Comparison of ENCODE assay signal across 18 cellular contexts in genomic region chr15:25766421-25766820, GRCh38.
"Had no signal": no experiment of that assay in that cellular context is flagged by ENCODE, and none has a peak within 500 bp of the region (broad histone marks: within the 10 kb centered on the region; RNA-seq: fewer than 3 reads in every experiment).

No MANE protein-coding gene starts in this region.

- H3K27me3 ChIP-seq: right lobe of liver, spleen, tibial nerve had no signal

- H3K4me3 Mint-ChIP-seq: activated CD4-positive, alpha-beta T cell treated with anti-CD3 and anti-CD28 coated beads for 36 hours; brain; dendritic cell treated with granulocyte-macrophage colony-stimulating factor and Interleukin-4, amounts not matched to agents 40 ng/mL and 50 ng/mL, for 4 days; endodermal cell; mesothelial cell of epicardium; stimulated activated naive B cell treated with anti-CD40 and anti-IgM and Interleukin-4, amounts not matched to agents 10 μg/mL and 1 μg/mL and 100 μg/mL, for 72 hours had no signal

- DNase-seq: activated CD4-positive, alpha-beta T cell treated with anti-CD3 and anti-CD28 coated beads for 36 hours; activated naive CD4-positive, alpha-beta T cell treated with anti-CD3 and anti-CD28 coated beads, Interleukin-2, amount 50 U/mL, for 16 hours; activated T-cell treated with anti-CD3 and anti-CD28 coated beads, Interleukin-2, amount 50 U/mL, for 1 hour; amniotic stem cell; endodermal cell; erythroblast; hypothalamus; lower lobe of right lung; spleen; stimulated activated CD4-positive, alpha-beta T cell treated with anti-CD3 and anti-CD28 coated beads, Interleukin-1b, Interleukin-23, amount 100 ng/mL, for 48 hours; stimulated activated naive B cell treated with anti-CD40 and anti-IgM and Interleukin-4, amounts not matched to agents 10 μg/mL and 1 μg/mL and 100 μg/mL, for 72 hours; T1000 had no signal

- ATAC-seq: activated CD4-positive, alpha-beta T cell treated with anti-CD3 and anti-CD28 coated beads for 36 hours; lower lobe of right lung; stimulated activated naive B cell treated with anti-CD40 and anti-IgM and Interleukin-4, amounts not matched to agents 10 μg/mL and 1 μg/mL and 100 μg/mL, for 72 hours had no signal

- H3K27ac Mint-ChIP-seq: activated CD4-positive, alpha-beta T cell treated with anti-CD3 and anti-CD28 coated beads for 36 hours; dendritic cell treated with granulocyte-macrophage colony-stimulating factor and Interleukin-4, amounts not matched to agents 40 ng/mL and 50 ng/mL, for 4 days; endodermal cell; mesothelial cell of epicardium; progenitor cell of endocrine pancreas; stimulated activated naive B cell treated with anti-CD40 and anti-IgM and Interleukin-4, amounts not matched to agents 10 μg/mL and 1 μg/mL and 100 μg/mL, for 72 hours had no signal

- H3K27me3 Mint-ChIP-seq: activated CD4-positive, alpha-beta T cell treated with anti-CD3 and anti-CD28 coated beads for 36 hours; dendritic cell treated with granulocyte-macrophage colony-stimulating factor and Interleukin-4, amounts not matched to agents 40 ng/mL and 50 ng/mL, for 4 days; progenitor cell of endocrine pancreas had no signal

- H3K9me3 ChIP-seq: lower lobe of right lung, right lobe of liver had no signal

- H3K36me3 Mint-ChIP-seq: brain, mesothelial cell of epicardium had no signal

- H3K4me3 ChIP-seq: lower lobe of right lung, right lobe of liver, spleen, tibial nerve had no signal

- H3K4me1 ChIP-seq: lower lobe of right lung, right lobe of liver, spleen had no signal

- H3K27ac ChIP-seq: lower lobe of right lung, right lobe of liver, spleen, tibial nerve had no signal

- H3K36me3 ChIP-seq: lower lobe of right lung, right lobe of liver, spleen had no signal

- H3K4me1 Mint-ChIP-seq: endodermal cell had no signal

- H3K9me3 Mint-ChIP-seq: endodermal cell had no signal
